In the genomic region with DNA sequence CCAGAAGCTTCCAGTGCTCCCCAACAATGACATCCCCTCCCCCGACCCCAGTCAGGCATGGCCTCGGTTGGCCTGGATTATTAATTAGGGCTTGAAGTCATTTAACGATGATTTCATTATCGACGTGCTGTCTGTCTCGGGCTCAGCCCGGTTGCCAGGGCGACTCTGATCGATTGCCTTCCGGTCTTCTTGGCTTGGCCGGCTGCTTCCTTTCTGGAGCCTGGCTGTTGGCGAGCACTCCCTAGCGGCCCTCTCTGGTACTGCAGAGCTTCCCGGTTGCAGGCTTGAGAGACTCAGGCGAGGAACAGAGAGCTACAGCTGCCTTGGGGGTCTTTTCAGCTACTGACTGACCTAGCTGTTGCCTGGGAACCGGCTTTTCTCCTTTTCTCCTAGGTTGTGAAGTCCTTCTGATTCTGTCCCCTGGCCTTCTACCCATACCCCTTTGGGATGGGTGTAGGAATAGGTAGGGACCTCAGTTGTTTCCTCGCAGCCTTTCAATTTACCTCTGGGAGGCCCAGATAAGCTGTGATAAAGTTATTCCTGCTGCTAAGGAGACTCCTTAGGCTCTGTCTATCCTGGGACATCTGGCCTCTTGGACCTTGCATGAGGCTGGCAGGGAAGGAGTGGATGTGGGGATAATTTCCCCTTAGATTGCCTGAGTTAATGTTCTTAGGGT, we compare ENCODE assay signal across 8 cellular contexts. TPM values are rescaled to one million over a fixed set of nuclear protein-coding genes. Genes with fewer than 3 reads are reported as not detected.
A peak's percentile ranks its signal among the peaks of the same experiment; 100 is the strongest.
DNase-seq lines count a peak whose midpoint lies in the region; ATAC-seq and TF ChIP-seq lines count a peak whose summit lies in the region.

No MANE protein-coding gene starts in this region.

- no peaks in the 10 kb centered on the region for H3K36me3 Mint-ChIP-seq in chondrocyte (ENCODE audit: low read depth)

- H3K4me3 Mint-ChIP-seq in chondrocyte (ENCODE audit: unreplicated experiment) = peak overlapping the region; percentile 52

- H3K27me3 Mint-ChIP-seq in chondrocyte (ENCODE audit: low read depth) = peaks cover 52% of the 10 kb centered on the region

- no peak overlapping the region for H3K27ac Mint-ChIP-seq in chondrocyte (ENCODE audit: unreplicated experiment)

- peak; percentile 71 for ATAC-seq in HG02885 (IDR thresholded peaks at IDR 0.05; ENCODE audit: poor library complexity, unreplicated experiment)

- no peaks in the 10 kb centered on the region for H3K4me1 Mint-ChIP-seq in chondrocyte (ENCODE audit: low read depth)

- peak; percentile 80 for TF ChIP-seq CTCF in chondrocyte (IDR thresholded peaks at IDR 0.05)

- DNase-seq in SKM-1 (lab: John Stamatoyannopoulos, UW; ENCODE audit: unreplicated experiment) (peak; percentile 0), SKM-1 treated with dmso at 0.1 percent for 144 hours (lab: John Stamatoyannopoulos, UW; ENCODE audit: unreplicated experiment) (no peak), NCI-H187 treated with DMSO at 0.1 percent for 48 hours (lab: John Stamatoyannopoulos, UW) (peak; percentile 58), chondrocyte (ENCODE audit: low spot score) (no peak), left kidney (ENCODE audit: low read depth, low spot score) (peak; percentile 91)
- DNase-seq in activated CD4-positive, alpha-beta T cell treated with anti-CD3 and anti-CD28 coated beads for 24 hours (ENCODE audit: low read depth in 2 of 2) = peak; percentile 78 to 86
- DNase-seq in stimulated activated CD4-positive, alpha-beta T cell treated with anti-CD3 and anti-CD28 coated beads, TNF-alpha, amount 100 ng/mL, for 1 hour (ENCODE audit: low read depth in 3 of 3, low spot score in 1 of 3) = peak; percentile 23 to 81 (median 41)

- H3K9me3 Mint-ChIP-seq in chondrocyte (ENCODE audit: low read depth) = no peaks in the 10 kb centered on the region

RNA-seq across cellular contexts. Expression of gene CISTR, which starts 5.5 kb away (rescaled TPM):
- total RNA-seq in chondrocyte = not detected in 3 replicates

RNA-seq across cellular contexts. Expression of gene CALCOCO1, which starts 30.0 kb away (rescaled TPM):
- total RNA-seq in chondrocyte = 80.9 to 96.6 TPM (median 86.9 TPM) in 3 replicates

Comparison
In these comparisons a context has a peak if more than half of its experiments do, and no peak if none do; other contexts are left out.
1. DNase-seq: peak in SKM-1 (single experiment), NCI-H187 treated with DMSO at 0.1 percent for 48 hours (single experiment), activated CD4-positive, alpha-beta T cell treated with anti-CD3 and anti-CD28 coated beads for 24 hours (2 of 2), left kidney (single experiment) and stimulated activated CD4-positive, alpha-beta T cell treated with anti-CD3 and anti-CD28 coated beads, TNF-alpha, amount 100 ng/mL, for 1 hour (3 of 3); none in SKM-1 treated with dmso at 0.1 percent for 144 hours (single experiment) and chondrocyte (single experiment).